In the genomic region with DNA sequence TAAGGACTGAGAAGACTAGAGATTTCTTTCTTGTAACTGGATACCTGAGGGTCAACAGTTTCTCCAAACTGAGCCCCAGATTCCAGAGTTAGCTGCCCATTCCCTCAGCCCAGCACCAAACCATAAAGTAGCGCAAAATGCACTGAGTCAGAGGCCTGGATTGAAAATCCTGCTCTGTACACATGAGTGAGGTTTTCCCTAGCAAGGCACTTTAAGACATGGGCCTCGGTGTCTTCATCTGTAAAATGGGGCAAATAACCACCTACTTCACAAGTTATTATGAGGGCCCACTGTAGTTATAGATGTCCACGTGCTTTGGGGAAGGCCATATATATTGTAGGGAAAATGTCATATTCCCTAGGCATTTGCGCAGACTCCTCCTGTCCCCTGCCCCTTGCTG, we compare ENCODE assay signal across 33 cellular contexts. TPM values are rescaled to one million over a fixed set of nuclear protein-coding genes. Genes with fewer than 3 reads are reported as not detected.
"Had no signal": no experiment of that assay in that cellular context is flagged by ENCODE, and none has a peak within 500 bp of the region (broad histone marks: within the 10 kb centered on the region; RNA-seq: fewer than 3 reads in every experiment).

No MANE protein-coding gene starts in this region.

- H3K4me1 ChIP-seq: foreskin keratinocyte, gastrocnemius medialis had no signal

- H3K4me3 ChIP-seq: ascending aorta, esophagus muscularis mucosa, gastrocnemius medialis, heart left ventricle had no signal

- FAIRE-seq: colon had no signal

- H3K27ac ChIP-seq: ascending aorta, brain microvascular endothelial cell, esophagus muscularis mucosa, foreskin keratinocyte, gastrocnemius medialis, heart left ventricle, WERI-Rb-1 had no signal

- H3K4me3 Mint-ChIP-seq: activated B cell treated with CpG ODN at 0.5 μM for 24 hours; activated CD4-positive, alpha-beta memory T cell treated with anti-CD3 and anti-CD28 coated beads for 36 hours; activated CD8-positive, alpha-beta T cell treated with anti-CD3 and anti-CD28 coated beads, Interleukin-2, amount 10 ng/mL, durations not matched to agents 7 days and 5 days; activated naive CD4-positive, alpha-beta T cell treated with anti-CD3 and anti-CD28 coated beads, Interleukin-2, amount 10 ng/mL, durations not matched to agents 7 days and 5 days; activated naive CD8-positive, alpha-beta T cell treated with anti-CD3 and anti-CD28 coated beads, Interleukin-2, amount 10 ng/mL, durations not matched to agents 7 days and 5 days; activated T-cell treated with anti-CD3 and anti-CD28 coated beads, Interleukin-2, amount 50 U/mL, for 24 hours; activated T-cell treated with anti-CD3 and anti-CD28 coated beads, Interleukin-2, amount 50 U/mL, for 72 hours; central memory CD8-positive, alpha-beta T cell; effector memory CD8-positive, alpha-beta T cell; T-helper 17 cell; T-helper 2 cell treated with Interferon-gamma antibody and Interleukin-4, amounts not matched to agents 5 μg/mL and 100 μg/mL, for 36 hours had no signal

- H3K36me3 Mint-ChIP-seq: activated CD4-positive, alpha-beta memory T cell treated with anti-CD3 and anti-CD28 coated beads for 36 hours; activated naive CD4-positive, alpha-beta T cell treated with anti-CD3 and anti-CD28 coated beads, Interleukin-2, amount 10 ng/mL, durations not matched to agents 7 days and 5 days; activated naive CD8-positive, alpha-beta T cell treated with anti-CD3 and anti-CD28 coated beads, Interleukin-2, amount 10 ng/mL, durations not matched to agents 7 days and 5 days had no signal

- DNase-seq: activated B cell treated with CpG ODN at 0.5 μM for 24 hours; activated CD4-positive, alpha-beta memory T cell treated with anti-CD3 and anti-CD28 coated beads for 36 hours; activated CD4-positive, alpha-beta T cell treated with anti-CD3 and anti-CD28 coated beads for 48 hours; activated CD8-positive, alpha-beta memory T cell treated with anti-CD3 and anti-CD28 coated beads, Interleukin-2, amount 50 U/mL, for 48 hours; activated CD8-positive, alpha-beta T cell treated with anti-CD3 and anti-CD28 coated beads, Interleukin-2, amount 10 ng/mL, durations not matched to agents 7 days and 5 days; activated gamma-delta T cell; activated naive CD4-positive, alpha-beta T cell; activated naive CD4-positive, alpha-beta T cell treated with anti-CD3 and anti-CD28 coated beads, Interleukin-2, amount 10 ng/mL, durations not matched to agents 7 days and 5 days; activated naive CD8-positive, alpha-beta T cell treated with anti-CD3 and anti-CD28 coated beads, Interleukin-2, amount 10 ng/mL, durations not matched to agents 7 days and 5 days; activated T-cell treated with anti-CD3 and anti-CD28 coated beads for 4 hours; activated T-cell treated with anti-CD3 and anti-CD28 coated beads, Interleukin-2, amount 50 U/mL, for 24 hours; activated T-cell treated with anti-CD3 and anti-CD28 coated beads, Interleukin-2, amount 50 U/mL, for 72 hours; brain microvascular endothelial cell; cortex of kidney; dermis blood vessel endothelial cell; effector CD4-positive, alpha-beta T cell; effector memory CD8-positive, alpha-beta T cell; erythroblast; foreskin keratinocyte; gastrocnemius medialis; glutamatergic neuron; heart left ventricle; T-helper 17 cell; WERI-Rb-1 had no signal

- H3K36me3 ChIP-seq: ascending aorta, brain microvascular endothelial cell, esophagus muscularis mucosa, gastrocnemius medialis, heart left ventricle, WERI-Rb-1 had no signal

- H3K9me3 Mint-ChIP-seq: activated B cell treated with CpG ODN at 0.5 μM for 24 hours; activated CD4-positive, alpha-beta memory T cell treated with anti-CD3 and anti-CD28 coated beads for 36 hours; activated naive CD4-positive, alpha-beta T cell treated with anti-CD3 and anti-CD28 coated beads, Interleukin-2, amount 10 ng/mL, durations not matched to agents 7 days and 5 days; activated naive CD4-positive, alpha-beta T cell treated with anti-CD3 and anti-CD28 coated beads, Interleukin-2, amount 50 U/mL, for 72 hours; activated naive CD8-positive, alpha-beta T cell treated with anti-CD3 and anti-CD28 coated beads, Interleukin-2, amount 10 ng/mL, durations not matched to agents 7 days and 5 days; activated T-cell treated with anti-CD3 and anti-CD28 coated beads, Interleukin-2, amount 50 U/mL, for 24 hours; activated T-cell treated with anti-CD3 and anti-CD28 coated beads, Interleukin-2, amount 50 U/mL, for 72 hours; central memory CD8-positive, alpha-beta T cell; effector memory CD8-positive, alpha-beta T cell; T-helper 2 cell treated with Interferon-gamma antibody and Interleukin-4, amounts not matched to agents 5 μg/mL and 100 μg/mL, for 36 hours had no signal

- H3K27ac Mint-ChIP-seq: activated B cell treated with CpG ODN at 0.5 μM for 24 hours; activated CD4-positive, alpha-beta memory T cell treated with anti-CD3 and anti-CD28 coated beads for 36 hours; activated CD8-positive, alpha-beta T cell treated with anti-CD3 and anti-CD28 coated beads, Interleukin-2, amount 10 ng/mL, durations not matched to agents 7 days and 5 days; activated naive CD4-positive, alpha-beta T cell treated with anti-CD3 and anti-CD28 coated beads, Interleukin-2, amount 10 ng/mL, durations not matched to agents 7 days and 5 days; activated naive CD4-positive, alpha-beta T cell treated with anti-CD3 and anti-CD28 coated beads, Interleukin-2, amount 50 U/mL, for 72 hours; activated naive CD8-positive, alpha-beta T cell treated with anti-CD3 and anti-CD28 coated beads, Interleukin-2, amount 10 ng/mL, durations not matched to agents 7 days and 5 days; activated T-cell treated with anti-CD3 and anti-CD28 coated beads, Interleukin-2, amount 50 U/mL, for 72 hours; effector memory CD8-positive, alpha-beta T cell; T-helper 17 cell; T-helper 2 cell treated with Interferon-gamma antibody and Interleukin-4, amounts not matched to agents 5 μg/mL and 100 μg/mL, for 36 hours had no signal

- ATAC-seq: activated CD4-positive, CD25-positive, alpha-beta regulatory T cell treated with anti-CD3 and anti-CD28 coated beads, Interleukin-2, amount 50 U/mL, for 24 hours; activated CD8-positive, alpha-beta T cell treated with anti-CD3 and anti-CD28 coated beads, Interleukin-2, amount 10 ng/mL, durations not matched to agents 7 days and 5 days; activated naive CD4-positive, alpha-beta T cell treated with anti-CD3 and anti-CD28 coated beads, Interleukin-2, amount 50 U/mL, for 72 hours; activated T-cell treated with anti-CD3 and anti-CD28 coated beads, Interleukin-2, amount 50 U/mL, for 72 hours; effector memory CD8-positive, alpha-beta T cell; gastrocnemius medialis; heart left ventricle; T-helper 17 cell had no signal

- H3K9me3 ChIP-seq: ascending aorta, esophagus muscularis mucosa, gastrocnemius medialis, heart left ventricle had no signal

RNA-seq across cellular contexts. Expression of a gene that starts 10.3 kb away (rescaled TPM):
- total RNA-seq: activated CD8-positive, alpha-beta T cell treated with anti-CD3 and anti-CD28 coated beads, Interleukin-2, amount 10 ng/mL, durations not matched to agents 7 days and 5 days; ascending aorta; bronchial epithelial cell; dermis blood vessel endothelial cell; esophagus muscularis mucosa; gastrocnemius medialis had no signal

RNA-seq across cellular contexts. Expression of a gene that starts 36.3 kb away (rescaled TPM):
- total RNA-seq: activated B cell treated with CpG ODN at 0.5 μM for 24 hours; activated CD4-positive, alpha-beta memory T cell treated with anti-CD3 and anti-CD28 coated beads for 36 hours; activated CD8-positive, alpha-beta T cell treated with anti-CD3 and anti-CD28 coated beads, Interleukin-2, amount 10 ng/mL, durations not matched to agents 7 days and 5 days; activated naive CD8-positive, alpha-beta T cell treated with anti-CD3 and anti-CD28 coated beads, Interleukin-2, amount 10 ng/mL, durations not matched to agents 7 days and 5 days; bronchial epithelial cell; cardiac septum; dermis blood vessel endothelial cell; gastrocnemius medialis; T-helper 17 cell had no signal
